In the genomic region with DNA sequence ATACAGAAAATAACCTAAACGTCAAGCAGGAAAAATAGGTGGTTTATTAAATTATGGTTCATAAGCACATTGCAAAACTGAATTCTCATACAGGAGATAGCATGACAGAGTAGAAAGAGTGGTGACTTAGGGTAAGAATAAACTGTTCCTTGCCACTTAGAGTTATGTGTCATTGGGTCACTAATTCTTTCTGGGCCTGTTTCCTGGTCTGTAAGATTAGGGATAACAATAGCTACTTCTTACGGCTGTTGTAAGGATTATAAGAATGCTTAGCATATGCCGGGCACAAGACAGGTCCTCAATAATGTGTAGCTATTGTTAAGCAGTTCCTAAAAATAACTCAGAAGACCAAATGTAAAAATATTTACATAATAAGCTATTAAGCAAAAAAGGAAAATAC, we compare ENCODE assay signal across 2 cellular contexts.
TF ChIP-seq lines count a peak whose summit lies in the region.

No MANE protein-coding gene starts in this region.

TF ChIP-seq in liver, 16 proteins besides CTCF, POLR2A, EP300 and RAD21:
- TF ChIP-seq NR2F2 (IDR thresholded peaks at IDR 0.05) (peak; percentile 73), EGR1 (IDR thresholded peaks at IDR 0.05; ENCODE audit: low read depth in 2 of 2) (no peak), HNF4A (conservative IDR thresholded peaks at IDR 0.05) (no peak), GABPA (IDR thresholded peaks at IDR 0.05 in 1 of 2, conservative IDR thresholded peaks at IDR 0.05 in 1 of 2) (no peak), YY1 (IDR thresholded peaks at IDR 0.05) (no peak)
TF ChIP-seq in liver: peak in this region for 1.

TF ChIP-seq in HepG2, 621 proteins besides CTCF, POLR2A, EP300 and RAD21:
- no peak for TF ChIP-seq ZNF839 (CRISPR knock-in tag; IDR thresholded peaks at IDR 0.05; ENCODE audit: borderline replicate concordance)
- TF ChIP-seq ARNTL (CRISPR knock-in tag; IDR thresholded peaks at IDR 0.05), result no peak
- no peak for TF ChIP-seq TEAD2 (CRISPR knock-in tag; IDR thresholded peaks at IDR 0.05)
- TF ChIP-seq, protein P1, sequence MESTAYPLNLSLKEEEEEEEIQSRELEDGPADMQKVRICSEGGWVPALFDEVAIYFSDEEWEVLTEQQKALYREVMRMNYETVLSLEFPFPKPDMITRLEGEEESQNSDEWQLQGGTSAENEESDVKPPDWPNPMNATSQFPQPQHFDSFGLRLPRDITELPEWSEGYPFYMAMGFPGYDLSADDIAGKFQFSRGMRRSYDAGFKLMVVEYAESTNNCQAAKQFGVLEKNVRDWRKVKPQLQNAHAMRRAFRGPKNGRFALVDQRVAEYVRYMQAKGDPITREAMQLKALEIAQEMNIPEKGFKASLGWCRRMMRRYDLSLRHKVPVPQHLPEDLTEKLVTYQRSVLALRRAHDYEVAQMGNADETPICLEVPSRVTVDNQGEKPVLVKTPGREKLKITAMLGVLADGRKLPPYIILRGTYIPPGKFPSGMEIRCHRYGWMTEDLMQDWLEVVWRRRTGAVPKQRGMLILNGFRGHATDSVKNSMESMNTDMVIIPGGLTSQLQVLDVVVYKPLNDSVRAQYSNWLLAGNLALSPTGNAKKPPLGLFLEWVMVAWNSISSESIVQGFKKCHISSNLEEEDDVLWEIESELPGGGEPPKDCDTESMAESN (CRISPR knock-in tag; conservative IDR thresholded peaks at IDR 0.05), result no peak
- TF ChIP-seq, protein P2, sequence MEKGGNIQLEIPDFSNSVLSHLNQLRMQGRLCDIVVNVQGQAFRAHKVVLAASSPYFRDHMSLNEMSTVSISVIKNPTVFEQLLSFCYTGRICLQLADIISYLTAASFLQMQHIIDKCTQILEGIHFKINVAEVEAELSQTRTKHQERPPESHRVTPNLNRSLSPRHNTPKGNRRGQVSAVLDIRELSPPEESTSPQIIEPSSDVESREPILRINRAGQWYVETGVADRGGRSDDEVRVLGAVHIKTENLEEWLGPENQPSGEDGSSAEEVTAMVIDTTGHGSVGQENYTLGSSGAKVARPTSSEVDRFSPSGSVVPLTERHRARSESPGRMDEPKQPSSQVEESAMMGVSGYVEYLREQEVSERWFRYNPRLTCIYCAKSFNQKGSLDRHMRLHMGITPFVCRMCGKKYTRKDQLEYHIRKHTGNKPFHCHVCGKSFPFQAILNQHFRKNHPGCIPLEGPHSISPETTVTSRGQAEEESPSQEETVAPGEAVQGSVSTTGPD (CRISPR knock-in tag; IDR thresholded peaks at IDR 0.05), result no peak
- TF ChIP-seq, protein P3, sequence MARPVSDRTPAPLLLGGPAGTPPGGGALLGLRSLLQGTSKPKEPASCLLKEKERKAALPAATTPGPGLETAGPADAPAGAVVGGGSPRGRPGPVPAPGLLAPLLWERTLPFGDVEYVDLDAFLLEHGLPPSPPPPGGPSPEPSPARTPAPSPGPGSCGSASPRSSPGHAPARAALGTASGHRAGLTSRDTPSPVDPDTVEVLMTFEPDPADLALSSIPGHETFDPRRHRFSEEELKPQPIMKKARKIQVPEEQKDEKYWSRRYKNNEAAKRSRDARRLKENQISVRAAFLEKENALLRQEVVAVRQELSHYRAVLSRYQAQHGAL (CRISPR knock-in tag; IDR thresholded peaks at IDR 0.05; ENCODE audit: not compliant biosample characterization), result no peak
- TF ChIP-seq, protein P4, sequence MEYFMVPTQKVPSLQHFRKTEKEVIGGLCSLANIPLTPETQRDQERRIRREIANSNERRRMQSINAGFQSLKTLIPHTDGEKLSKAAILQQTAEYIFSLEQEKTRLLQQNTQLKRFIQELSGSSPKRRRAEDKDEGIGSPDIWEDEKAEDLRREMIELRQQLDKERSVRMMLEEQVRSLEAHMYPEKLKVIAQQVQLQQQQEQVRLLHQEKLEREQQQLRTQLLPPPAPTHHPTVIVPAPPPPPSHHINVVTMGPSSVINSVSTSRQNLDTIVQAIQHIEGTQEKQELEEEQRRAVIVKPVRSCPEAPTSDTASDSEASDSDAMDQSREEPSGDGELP (IDR thresholded peaks at IDR 0.05; ENCODE audit: borderline replicate concordance, low read depth), result no peak
TF ChIP-seq in HepG2: peak in this region for 0.
